8 cellular contexts compared by ENCODE assay signal in genomic region chr6:53679446-53679933, GRCh38. TPM values are rescaled to one million over a fixed set of nuclear protein-coding genes. Genes with fewer than 3 reads are reported as not detected.
DNase-seq lines count a peak whose midpoint lies in the region; ATAC-seq and TF ChIP-seq lines count a peak whose summit lies in the region.

No MANE protein-coding gene starts in this region.

- peaks cover 2% of the 10 kb centered on the region for H3K27me3 Mint-ChIP-seq in activated naive CD8-positive, alpha-beta T cell treated with anti-CD3 and anti-CD28 coated beads, Interleukin-2, amount 50 U/mL, for 24 hours

- no peak overlapping the region for H3K4me3 ChIP-seq in transverse colon

- H3K27ac ChIP-seq in transverse colon, result no peak overlapping the region

- WGBS in transverse colon (ENCODE audit: low coverage in 1 of 2), 2 donors, result 58 to 83% methylated on average over 4 to 10 of the region's 10 CpGs

- peak; percentile 22 to 45 (median 30) for TF ChIP-seq CTCF in transverse colon (IDR thresholded peaks at IDR 0.05)

- TF ChIP-seq POLR2A in transverse colon (IDR thresholded peaks at IDR 0.05), result no peak

- no peaks in the 10 kb centered on the region for H3K36me3 ChIP-seq in transverse colon

- intact Hi-C loops in transverse colon (cut with DNase I; ENCODE audit: low total_unique reads), result no loop called here

- no peaks in the 10 kb centered on the region for H3K4me1 Mint-ChIP-seq in activated naive CD8-positive, alpha-beta T cell treated with anti-CD3 and anti-CD28 coated beads, Interleukin-2, amount 50 U/mL, for 24 hours

- DNase-seq in GM04503 (ENCODE audit: low read depth) (peak; percentile 16), glomerular visceral epithelial cell (ENCODE audit: extremely low spot score) (peak; percentile 30), transverse colon (no peak), islet precursor cell (no peak)
- no peak for DNase-seq in activated naive CD8-positive, alpha-beta T cell treated with anti-CD3 and anti-CD28 coated beads, Interleukin-2, amount 50 U/mL, for 24 hours

- no peaks in the 10 kb centered on the region for H3K9me3 Mint-ChIP-seq in activated naive CD8-positive, alpha-beta T cell treated with anti-CD3 and anti-CD28 coated beads, Interleukin-2, amount 50 U/mL, for 24 hours

- ATAC-seq in HG02938 (IDR thresholded peaks at IDR 0.05; ENCODE audit: unreplicated experiment) (peak; percentile 84), SK-N-SH treated with all-trans-retinoic acid at 6 μM for 48 hours (peak; percentile 73), HG03439 (IDR thresholded peaks at IDR 0.05; ENCODE audit: unreplicated experiment) (no peak)
- no peak for ATAC-seq in activated naive CD8-positive, alpha-beta T cell treated with anti-CD3 and anti-CD28 coated beads, Interleukin-2, amount 50 U/mL, for 24 hours

- H3K36me3 Mint-ChIP-seq in activated naive CD8-positive, alpha-beta T cell treated with anti-CD3 and anti-CD28 coated beads, Interleukin-2, amount 50 U/mL, for 24 hours (ENCODE audit: low read depth), result no peaks in the 10 kb centered on the region

- H3K27ac Mint-ChIP-seq in activated naive CD8-positive, alpha-beta T cell treated with anti-CD3 and anti-CD28 coated beads, Interleukin-2, amount 50 U/mL, for 24 hours, result no peak overlapping the region

- H3K9me3 ChIP-seq in transverse colon, result no peaks in the 10 kb centered on the region

- TF ChIP-seq EP300 in transverse colon (IDR thresholded peaks at IDR 0.05; ENCODE audit: low read depth), result no peak

- H3K4me3 Mint-ChIP-seq in activated naive CD8-positive, alpha-beta T cell treated with anti-CD3 and anti-CD28 coated beads, Interleukin-2, amount 50 U/mL, for 24 hours, result no peak overlapping the region

- H3K27me3 ChIP-seq in transverse colon, result no peaks in the 10 kb centered on the region

- H3K4me1 ChIP-seq in transverse colon, result peaks cover 0 to 5% (median 0%) of the 10 kb centered on the region in 4 donors

- in situ Hi-C loops in transverse colon (cut with MboI; ENCODE audit: low pct_ligation_motif_present in 1 of 4, low pct_unique_long_range_greater_than_20kb in 1 of 4, low sequenced_read_pairs in 3 of 4), result loop anchor here in 1 of 4 donors (25.0 kb wide), 1 partner anchor 517 kb away; no protein-coding TSS in a partner anchor

TF ChIP-seq in SK-N-SH treated with all-trans-retinoic acid at 6 μM for 48 hours, 23 proteins besides CTCF, POLR2A, EP300 and RAD21:
- TF ChIP-seq CREB5 (CRISPR knock-in tag; IDR thresholded peaks at IDR 0.05; ENCODE audit: low read depth) (no peak), TOX (CRISPR knock-in tag; IDR thresholded peaks at IDR 0.05; ENCODE audit: borderline replicate concordance) (no peak), PPARA (CRISPR knock-in tag; IDR thresholded peaks at IDR 0.05; ENCODE audit: borderline replicate concordance) (no peak), ISL1 (CRISPR knock-in tag; IDR thresholded peaks at IDR 0.05) (no peak), CSRNP3 (CRISPR knock-in tag; IDR thresholded peaks at IDR 0.05) (no peak), ZNF70 (CRISPR knock-in tag; IDR thresholded peaks at IDR 0.05) (no peak), ZNF565 (CRISPR knock-in tag; conservative IDR thresholded peaks at IDR 0.05; ENCODE audit: low read depth) (no peak), POU6F1 (CRISPR knock-in tag; IDR thresholded peaks at IDR 0.05; ENCODE audit: borderline replicate concordance, low read depth) (no peak), OSR1 (CRISPR knock-in tag; IDR thresholded peaks at IDR 0.05) (no peak)

RNA-seq across cellular contexts. Expression of gene KLHL31, which starts 13.9 kb away (rescaled TPM):
- 1 to 10 TPM in 1 of 4 donors, under 1 TPM in 1, not detected in 2; 0.41 to 1.3 TPM for total RNA-seq in transverse colon

Comparison
In these comparisons a context has a peak if more than half of its experiments do, and no peak if none do; other contexts are left out.
1. DNase-seq: peak in GM04503 (single experiment) and glomerular visceral epithelial cell (single experiment); none in transverse colon (single experiment), activated naive CD8-positive, alpha-beta T cell treated with anti-CD3 and anti-CD28 coated beads, Interleukin-2, amount 50 U/mL, for 24 hours (single experiment) and islet precursor cell (single experiment).
2. ATAC-seq: peak in HG02938 (single experiment) and SK-N-SH treated with all-trans-retinoic acid at 6 μM for 48 hours (single experiment); none in HG03439 (single experiment) and activated naive CD8-positive, alpha-beta T cell treated with anti-CD3 and anti-CD28 coated beads, Interleukin-2, amount 50 U/mL, for 24 hours (single experiment).